ENCODE assay signal across 24 cellular contexts in the genomic region with DNA sequence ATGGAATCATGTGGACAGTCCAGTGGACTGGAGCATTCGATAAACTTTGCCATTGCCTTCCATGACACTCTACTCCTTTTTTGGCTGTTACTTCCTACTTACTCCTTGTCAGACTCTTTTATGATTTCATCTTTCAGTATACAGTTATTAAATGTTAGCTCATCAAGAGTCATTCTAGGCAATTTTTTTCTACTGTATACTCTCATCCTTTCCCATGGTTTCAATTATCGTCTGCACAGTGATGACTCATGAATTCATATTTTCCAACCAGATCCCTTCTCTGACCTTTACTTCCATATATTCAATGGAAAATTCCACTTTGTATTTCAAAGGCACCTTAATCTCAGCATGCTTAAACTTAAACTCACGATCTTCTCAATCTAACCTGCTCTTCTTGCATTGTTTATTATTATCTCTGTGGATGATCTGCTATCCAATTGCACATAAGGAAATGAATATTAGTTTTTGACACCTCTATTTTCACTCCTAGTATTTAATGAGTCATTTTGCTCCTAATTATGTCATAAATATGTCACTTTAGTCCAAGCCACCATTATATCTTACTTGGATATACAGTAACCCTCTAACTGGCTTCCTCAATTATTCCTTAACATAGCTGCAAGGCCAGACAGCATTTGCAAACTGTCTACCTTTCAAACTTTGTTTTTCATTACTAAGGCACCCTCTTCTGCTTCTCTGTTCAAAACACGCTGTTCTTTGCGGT.
A peak's percentile ranks its signal among the peaks of the same experiment; 100 is the strongest.
DNase-seq lines count a peak whose midpoint lies in the region; ATAC-seq and TF ChIP-seq lines count a peak whose summit lies in the region.
"Had no signal": no experiment of that assay in that cellular context is flagged by ENCODE, and none has a peak within 500 bp of the region (broad histone marks: within the 10 kb centered on the region; RNA-seq: fewer than 3 reads in every experiment).

No MANE protein-coding gene starts in this region.

- peak; percentile 89 for ATAC-seq in SK-N-SH treated with all-trans-retinoic acid at 6 μM for 48 hours
- ATAC-seq: right cardiac atrium; stimulated activated naive CD8-positive, alpha-beta T cell treated with anti-CD3 and anti-CD28 coated beads, Interleukin-15, amount 100 ng/mL, for 72 hours had no signal

- in situ Hi-C loops in Caki2 (cut with HindIII; ENCODE audit: low pct_unique_long_range_greater_than_20kb, low sequenced_read_pairs): no loop called here

- H3K4me1 ChIP-seq in fibroblast of lung (ENCODE audit: control insufficient read depth, extremely low read depth, insufficient read depth, low read length): no peaks in the 10 kb centered on the region
- H3K4me1 ChIP-seq: SJSA1 had no signal

- H2AFZ ChIP-seq in fibroblast of lung (ENCODE audit: low read length): no peak overlapping the region

- H3K4me3 ChIP-seq in fibroblast of lung (replicated peaks in 1 of 4; ENCODE audit: control extremely low read depth in 1 of 4, insufficient read depth in 1 of 4, low read depth in 3 of 4, low read length in 4 of 4): no peak overlapping the region
- H3K4me3 ChIP-seq: SJSA1 had no signal

- H3K36me3 ChIP-seq in fibroblast of lung (ENCODE audit: control insufficient read depth, insufficient read depth, low read length): no peaks in the 10 kb centered on the region
- H3K36me3 ChIP-seq: SJSA1 had no signal

- H3K9ac ChIP-seq in fibroblast of lung (ENCODE audit: insufficient read depth, low read length): no peak overlapping the region

- H3K27ac ChIP-seq in fibroblast of lung (ENCODE audit: insufficient read depth, low read length): no peak overlapping the region
- H3K27ac ChIP-seq: SJSA1 had no signal

- no peak for TF ChIP-seq CTCF in fibroblast of lung (conservative IDR thresholded peaks at IDR 0.05 in 1 of 2, IDR thresholded peaks at IDR 0.05 in 1 of 2; ENCODE audit: low read depth in 1 of 2, low read length in 2 of 2)

- no peaks in the 10 kb centered on the region for H3K9me3 ChIP-seq in fibroblast of lung (ENCODE audit: control insufficient read depth, insufficient read depth, low read depth, low read length)
- H3K9me3 ChIP-seq: SJSA1 had no signal

- H3K79me2 ChIP-seq in fibroblast of lung (ENCODE audit: control insufficient read depth, insufficient read depth, low read length): no peaks in the 10 kb centered on the region

- no peaks in the 10 kb centered on the region for H4K20me1 ChIP-seq in fibroblast of lung (ENCODE audit: control insufficient read depth, extremely low read depth, insufficient read depth, low read length)

- H3K27me3 ChIP-seq in fibroblast of lung (ENCODE audit: control insufficient read depth, insufficient read depth, low read length): no peaks in the 10 kb centered on the region
- H3K27me3 ChIP-seq: SJSA1 had no signal

- no peak overlapping the region for H3K4me2 ChIP-seq in fibroblast of lung (ENCODE audit: extremely low read depth, insufficient read depth, low read length)

- DNase-seq in Caki2 (ENCODE audit: low read depth) (peak; percentile 11), HT1080 (ENCODE audit: low read depth) (peak; percentile 59), fibroblast of lung (ENCODE audit: low read depth in 2 of 2) (peak; percentile 12 to 59), NOMO-1 treated with DMSO at 0.1 percent for 48 hours (lab: John Stamatoyannopoulos, UW; ENCODE audit: unreplicated experiment) (no peak), SKM-1 treated with dmso at 0.1 percent for 144 hours (lab: John Stamatoyannopoulos, UW; ENCODE audit: unreplicated experiment) (no peak), kidney tubule cell (ENCODE audit: low spot score) (no peak), SW480 (ENCODE audit: low spot score) (no peak)
- DNase-seq: activated B cell treated with CpG ODN at 0.5 μM for 24 hours; activated CD4-positive, alpha-beta T cell treated with anti-CD3 and anti-CD28 coated beads, Interleukin-2, amount 50 U/mL, for 1 hour; activated gamma-delta T cell; activated T-cell treated with anti-CD3 and anti-CD28 coated beads, Interleukin-2, amount 50 U/mL, for 1 hour; AML-193; CD4-positive, CD25-positive, alpha-beta regulatory T cell; H7; islet precursor cell; Kasumi-1; NCI-H146; NCI-H446; NCI-H774; right cardiac atrium; stimulated activated CD8-positive, alpha-beta memory T cell treated with anti-CD3 and anti-CD28 coated beads, Interleukin-4, amount 100 ng/mL, for 48 hours; stimulated activated naive CD8-positive, alpha-beta T cell treated with anti-CD3 and anti-CD28 coated beads, Interleukin-15, amount 100 ng/mL, for 72 hours had no signal

TF ChIP-seq in SK-N-SH treated with all-trans-retinoic acid at 6 μM for 48 hours, 23 proteins besides CTCF, POLR2A, EP300 and RAD21:
- TF ChIP-seq BACH2 (CRISPR knock-in tag; IDR thresholded peaks at IDR 0.05; ENCODE audit: borderline replicate concordance) (no peak), ZNF565 (CRISPR knock-in tag; conservative IDR thresholded peaks at IDR 0.05; ENCODE audit: low read depth) (no peak), ZNF70 (CRISPR knock-in tag; IDR thresholded peaks at IDR 0.05) (peak; percentile 29; the same call in 1 of the 2 replicates)

Comparison
In these comparisons a context has a peak if more than half of its experiments do, and no peak if none do; other contexts are left out.
1. DNase-seq: peak in Caki2 (single experiment), HT1080 (single experiment) and fibroblast of lung (2 of 2); none in NOMO-1 treated with DMSO at 0.1 percent for 48 hours (single experiment), SKM-1 treated with dmso at 0.1 percent for 144 hours (single experiment), kidney tubule cell (single experiment) and SW480 (single experiment).